ENCODE assay signal across 1 cellular context in genomic region chr1:150613061-150613920, GRCh38.
TF ChIP-seq lines count a peak whose summit lies in the region.

No MANE protein-coding gene starts in this region.

TF ChIP-seq in K562, 482 proteins besides CTCF, POLR2A, EP300 and RAD21 (continued from another document and continues in another):
- TF ChIP-seq, protein P1, sequence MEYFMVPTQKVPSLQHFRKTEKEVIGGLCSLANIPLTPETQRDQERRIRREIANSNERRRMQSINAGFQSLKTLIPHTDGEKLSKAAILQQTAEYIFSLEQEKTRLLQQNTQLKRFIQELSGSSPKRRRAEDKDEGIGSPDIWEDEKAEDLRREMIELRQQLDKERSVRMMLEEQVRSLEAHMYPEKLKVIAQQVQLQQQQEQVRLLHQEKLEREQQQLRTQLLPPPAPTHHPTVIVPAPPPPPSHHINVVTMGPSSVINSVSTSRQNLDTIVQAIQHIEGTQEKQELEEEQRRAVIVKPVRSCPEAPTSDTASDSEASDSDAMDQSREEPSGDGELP (CRISPR knock-in tag; IDR thresholded peaks at IDR 0.05; ENCODE audit: borderline replicate concordance): no peak
- TF ChIP-seq CXXC5 (CRISPR knock-in tag; IDR thresholded peaks at IDR 0.05): peak; percentile 68
- TF ChIP-seq NCOR1 (IDR thresholded peaks at IDR 0.05): peak; percentile 74
- TF ChIP-seq, protein P2, sequence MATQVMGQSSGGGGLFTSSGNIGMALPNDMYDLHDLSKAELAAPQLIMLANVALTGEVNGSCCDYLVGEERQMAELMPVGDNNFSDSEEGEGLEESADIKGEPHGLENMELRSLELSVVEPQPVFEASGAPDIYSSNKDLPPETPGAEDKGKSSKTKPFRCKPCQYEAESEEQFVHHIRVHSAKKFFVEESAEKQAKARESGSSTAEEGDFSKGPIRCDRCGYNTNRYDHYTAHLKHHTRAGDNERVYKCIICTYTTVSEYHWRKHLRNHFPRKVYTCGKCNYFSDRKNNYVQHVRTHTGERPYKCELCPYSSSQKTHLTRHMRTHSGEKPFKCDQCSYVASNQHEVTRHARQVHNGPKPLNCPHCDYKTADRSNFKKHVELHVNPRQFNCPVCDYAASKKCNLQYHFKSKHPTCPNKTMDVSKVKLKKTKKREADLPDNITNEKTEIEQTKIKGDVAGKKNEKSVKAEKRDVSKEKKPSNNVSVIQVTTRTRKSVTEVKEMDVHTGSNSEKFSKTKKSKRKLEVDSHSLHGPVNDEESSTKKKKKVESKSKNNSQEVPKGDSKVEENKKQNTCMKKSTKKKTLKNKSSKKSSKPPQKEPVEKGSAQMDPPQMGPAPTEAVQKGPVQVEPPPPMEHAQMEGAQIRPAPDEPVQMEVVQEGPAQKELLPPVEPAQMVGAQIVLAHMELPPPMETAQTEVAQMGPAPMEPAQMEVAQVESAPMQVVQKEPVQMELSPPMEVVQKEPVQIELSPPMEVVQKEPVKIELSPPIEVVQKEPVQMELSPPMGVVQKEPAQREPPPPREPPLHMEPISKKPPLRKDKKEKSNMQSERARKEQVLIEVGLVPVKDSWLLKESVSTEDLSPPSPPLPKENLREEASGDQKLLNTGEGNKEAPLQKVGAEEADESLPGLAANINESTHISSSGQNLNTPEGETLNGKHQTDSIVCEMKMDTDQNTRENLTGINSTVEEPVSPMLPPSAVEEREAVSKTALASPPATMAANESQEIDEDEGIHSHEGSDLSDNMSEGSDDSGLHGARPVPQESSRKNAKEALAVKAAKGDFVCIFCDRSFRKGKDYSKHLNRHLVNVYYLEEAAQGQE (CRISPR knock-in tag; IDR thresholded peaks at IDR 0.05; ENCODE audit: low read depth): no peak
- TF ChIP-seq GTF2F1 (IDR thresholded peaks at IDR 0.05; ENCODE audit: low read depth, low read length): no peak
- TF ChIP-seq, protein P3, sequence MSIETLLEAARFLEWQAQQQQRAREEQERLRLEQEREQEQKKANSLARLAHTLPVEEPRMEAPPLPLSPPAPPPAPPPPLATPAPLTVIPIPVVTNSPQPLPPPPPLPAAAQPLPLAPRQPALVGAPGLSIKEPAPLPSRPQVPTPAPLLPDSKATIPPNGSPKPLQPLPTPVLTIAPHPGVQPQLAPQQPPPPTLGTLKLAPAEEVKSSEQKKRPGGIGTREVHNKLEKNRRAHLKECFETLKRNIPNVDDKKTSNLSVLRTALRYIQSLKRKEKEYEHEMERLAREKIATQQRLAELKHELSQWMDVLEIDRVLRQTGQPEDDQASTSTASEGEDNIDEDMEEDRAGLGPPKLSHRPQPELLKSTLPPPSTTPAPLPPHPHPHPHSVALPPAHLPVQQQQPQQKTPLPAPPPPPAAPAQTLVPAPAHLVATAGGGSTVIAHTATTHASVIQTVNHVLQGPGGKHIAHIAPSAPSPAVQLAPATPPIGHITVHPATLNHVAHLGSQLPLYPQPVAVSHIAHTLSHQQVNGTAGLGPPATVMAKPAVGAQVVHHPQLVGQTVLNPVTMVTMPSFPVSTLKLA (conservative IDR thresholded peaks at IDR 0.05): peak; percentile 47 to 72; a peak in 3 of 4 replicates
- no peak for TF ChIP-seq ZBTB1 (CRISPR knock-in tag; IDR thresholded peaks at IDR 0.05; ENCODE audit: borderline replicate concordance, low read depth)
- TF ChIP-seq, protein P4, sequence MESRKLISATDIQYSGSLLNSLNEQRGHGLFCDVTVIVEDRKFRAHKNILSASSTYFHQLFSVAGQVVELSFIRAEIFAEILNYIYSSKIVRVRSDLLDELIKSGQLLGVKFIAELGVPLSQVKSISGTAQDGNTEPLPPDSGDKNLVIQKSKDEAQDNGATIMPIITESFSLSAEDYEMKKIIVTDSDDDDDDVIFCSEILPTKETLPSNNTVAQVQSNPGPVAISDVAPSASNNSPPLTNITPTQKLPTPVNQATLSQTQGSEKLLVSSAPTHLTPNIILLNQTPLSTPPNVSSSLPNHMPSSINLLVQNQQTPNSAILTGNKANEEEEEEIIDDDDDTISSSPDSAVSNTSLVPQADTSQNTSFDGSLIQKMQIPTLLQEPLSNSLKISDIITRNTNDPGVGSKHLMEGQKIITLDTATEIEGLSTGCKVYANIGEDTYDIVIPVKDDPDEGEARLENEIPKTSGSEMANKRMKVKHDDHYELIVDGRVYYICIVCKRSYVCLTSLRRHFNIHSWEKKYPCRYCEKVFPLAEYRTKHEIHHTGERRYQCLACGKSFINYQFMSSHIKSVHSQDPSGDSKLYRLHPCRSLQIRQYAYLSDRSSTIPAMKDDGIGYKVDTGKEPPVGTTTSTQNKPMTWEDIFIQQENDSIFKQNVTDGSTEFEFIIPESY (CRISPR knock-in tag; IDR thresholded peaks at IDR 0.05): 0 out of 2 replicates have a peak, but pooled peaks have one; percentile 3
- no peak for TF ChIP-seq PHF20 (IDR thresholded peaks at IDR 0.05; ENCODE audit: partially characterized antibody)
- no peak for TF ChIP-seq CCNT2 (IDR thresholded peaks at IDR 0.05; ENCODE audit: borderline replicate concordance, extremely low read depth, insufficient read length, low read depth, low read length)
- no peak for TF ChIP-seq CHD1 (IDR thresholded peaks at IDR 0.05; ENCODE audit: low read length)
- TF ChIP-seq, protein P5, sequence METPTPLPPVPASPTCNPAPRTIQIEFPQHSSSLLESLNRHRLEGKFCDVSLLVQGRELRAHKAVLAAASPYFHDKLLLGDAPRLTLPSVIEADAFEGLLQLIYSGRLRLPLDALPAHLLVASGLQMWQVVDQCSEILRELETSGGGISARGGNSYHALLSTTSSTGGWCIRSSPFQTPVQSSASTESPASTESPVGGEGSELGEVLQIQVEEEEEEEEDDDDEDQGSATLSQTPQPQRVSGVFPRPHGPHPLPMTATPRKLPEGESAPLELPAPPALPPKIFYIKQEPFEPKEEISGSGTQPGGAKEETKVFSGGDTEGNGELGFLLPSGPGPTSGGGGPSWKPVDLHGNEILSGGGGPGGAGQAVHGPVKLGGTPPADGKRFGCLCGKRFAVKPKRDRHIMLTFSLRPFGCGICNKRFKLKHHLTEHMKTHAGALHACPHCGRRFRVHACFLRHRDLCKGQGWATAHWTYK (CRISPR knock-in tag; IDR thresholded peaks at IDR 0.05): 0 out of 2 replicates have a peak, but pooled peaks have one; percentile 43
- no peak for TF ChIP-seq DACH1 (IDR thresholded peaks at IDR 0.05; ENCODE audit: partially characterized antibody)
- peak; percentile 75 for TF ChIP-seq TAF9B (IDR thresholded peaks at IDR 0.05; ENCODE audit: partially characterized antibody)
- TF ChIP-seq FIP1L1 (IDR thresholded peaks at IDR 0.05; ENCODE audit: low read depth, low read length, poor library complexity, severe bottlenecking): no peak
- peak; percentile 58; the same call in 1 of the 2 replicates for TF ChIP-seq ZNF239 (CRISPR knock-in tag; IDR thresholded peaks at IDR 0.05)
- TF ChIP-seq, protein P6, sequence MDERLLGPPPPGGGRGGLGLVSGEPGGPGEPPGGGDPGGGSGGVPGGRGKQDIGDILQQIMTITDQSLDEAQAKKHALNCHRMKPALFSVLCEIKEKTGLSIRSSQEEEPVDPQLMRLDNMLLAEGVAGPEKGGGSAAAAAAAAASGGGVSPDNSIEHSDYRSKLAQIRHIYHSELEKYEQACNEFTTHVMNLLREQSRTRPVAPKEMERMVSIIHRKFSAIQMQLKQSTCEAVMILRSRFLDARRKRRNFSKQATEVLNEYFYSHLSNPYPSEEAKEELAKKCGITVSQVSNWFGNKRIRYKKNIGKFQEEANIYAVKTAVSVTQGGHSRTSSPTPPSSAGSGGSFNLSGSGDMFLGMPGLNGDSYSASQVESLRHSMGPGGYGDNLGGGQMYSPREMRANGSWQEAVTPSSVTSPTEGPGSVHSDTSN (CRISPR knock-in tag; IDR thresholded peaks at IDR 0.05; ENCODE audit: low read depth): no peak
- TF ChIP-seq, protein P6 (tag; conservative IDR thresholded peaks at IDR 0.05; ENCODE audit: low read depth): peak; percentile 90
- no peak for TF ChIP-seq ZNF146 (CRISPR knock-in tag; IDR thresholded peaks at IDR 0.05; ENCODE audit: unreplicated experiment)
- TF ChIP-seq ZNF445 (CRISPR knock-in tag; IDR thresholded peaks at IDR 0.05; ENCODE audit: low read depth): no peak
- no peak for TF ChIP-seq ILK (tag; IDR thresholded peaks at IDR 0.05; ENCODE audit: borderline replicate concordance, low read depth)
- TF ChIP-seq, protein P7, sequence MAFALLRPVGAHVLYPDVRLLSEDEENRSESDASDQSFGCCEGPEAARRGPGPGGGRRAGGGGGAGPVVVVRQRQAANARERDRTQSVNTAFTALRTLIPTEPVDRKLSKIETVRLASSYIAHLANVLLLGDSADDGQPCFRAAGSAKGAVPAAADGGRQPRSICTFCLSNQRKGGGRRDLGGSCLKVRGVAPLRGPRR (CRISPR knock-in tag; IDR thresholded peaks at IDR 0.05): no peak
- no peak for TF ChIP-seq SRSF9 (IDR thresholded peaks at IDR 0.05; ENCODE audit: borderline replicate concordance, low read depth, low read length)
- TF ChIP-seq KAT8 (IDR thresholded peaks at IDR 0.05; ENCODE audit: low read depth): no peak
- TF ChIP-seq, protein P8, sequence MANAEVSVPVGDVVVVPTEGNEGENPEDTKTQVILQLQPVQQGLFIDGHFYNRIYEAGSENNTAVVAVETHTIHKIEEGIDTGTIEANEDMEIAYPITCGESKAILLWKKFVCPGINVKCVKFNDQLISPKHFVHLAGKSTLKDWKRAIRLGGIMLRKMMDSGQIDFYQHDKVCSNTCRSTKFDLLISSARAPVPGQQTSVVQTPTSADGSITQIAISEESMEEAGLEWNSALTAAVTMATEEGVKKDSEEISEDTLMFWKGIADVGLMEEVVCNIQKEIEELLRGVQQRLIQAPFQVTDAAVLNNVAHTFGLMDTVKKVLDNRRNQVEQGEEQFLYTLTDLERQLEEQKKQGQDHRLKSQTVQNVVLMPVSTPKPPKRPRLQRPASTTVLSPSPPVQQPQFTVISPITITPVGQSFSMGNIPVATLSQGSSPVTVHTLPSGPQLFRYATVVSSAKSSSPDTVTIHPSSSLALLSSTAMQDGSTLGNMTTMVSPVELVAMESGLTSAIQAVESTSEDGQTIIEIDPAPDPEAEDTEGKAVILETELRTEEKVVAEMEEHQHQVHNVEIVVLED (CRISPR knock-in tag; IDR thresholded peaks at IDR 0.05): 0 out of 2 replicates have a peak, but pooled peaks have one; percentile 4
- no peak; a peak in 1 of 4 replicates for TF ChIP-seq CSDE1 (IDR thresholded peaks at IDR 0.05)
- no peak for TF ChIP-seq KLF10 (CRISPR knock-in tag; IDR thresholded peaks at IDR 0.05)
- 0 out of 2 replicates have a peak, but pooled peaks have one; percentile 3 for TF ChIP-seq IRF9 (tag; IDR thresholded peaks at IDR 0.05)
- TF ChIP-seq DLX4 (CRISPR knock-in tag; IDR thresholded peaks at IDR 0.05): no peak
- no peak for TF ChIP-seq ID3 (CRISPR knock-in tag; IDR thresholded peaks at IDR 0.05)
- peak; percentile 52; the same call in 1 of the 2 replicates for TF ChIP-seq ID3 (tag; IDR thresholded peaks at IDR 0.05)
- no peak for TF ChIP-seq ATF2 (CRISPR knock-in tag; IDR thresholded peaks at IDR 0.05)
- no peak for TF ChIP-seq ETS1 (conservative IDR thresholded peaks at IDR 0.05; ENCODE audit: control insufficient read depth, low read depth, low read length)
- 0 out of 2 replicates have a peak, but pooled peaks have one; percentile 50 for TF ChIP-seq CTBP1 (IDR thresholded peaks at IDR 0.05; ENCODE audit: borderline replicate concordance)
- no peak for TF ChIP-seq E2F1 (CRISPR knock-in tag; IDR thresholded peaks at IDR 0.05)
